Comparison of ENCODE assay signal across 1 cellular context in the genomic region with DNA sequence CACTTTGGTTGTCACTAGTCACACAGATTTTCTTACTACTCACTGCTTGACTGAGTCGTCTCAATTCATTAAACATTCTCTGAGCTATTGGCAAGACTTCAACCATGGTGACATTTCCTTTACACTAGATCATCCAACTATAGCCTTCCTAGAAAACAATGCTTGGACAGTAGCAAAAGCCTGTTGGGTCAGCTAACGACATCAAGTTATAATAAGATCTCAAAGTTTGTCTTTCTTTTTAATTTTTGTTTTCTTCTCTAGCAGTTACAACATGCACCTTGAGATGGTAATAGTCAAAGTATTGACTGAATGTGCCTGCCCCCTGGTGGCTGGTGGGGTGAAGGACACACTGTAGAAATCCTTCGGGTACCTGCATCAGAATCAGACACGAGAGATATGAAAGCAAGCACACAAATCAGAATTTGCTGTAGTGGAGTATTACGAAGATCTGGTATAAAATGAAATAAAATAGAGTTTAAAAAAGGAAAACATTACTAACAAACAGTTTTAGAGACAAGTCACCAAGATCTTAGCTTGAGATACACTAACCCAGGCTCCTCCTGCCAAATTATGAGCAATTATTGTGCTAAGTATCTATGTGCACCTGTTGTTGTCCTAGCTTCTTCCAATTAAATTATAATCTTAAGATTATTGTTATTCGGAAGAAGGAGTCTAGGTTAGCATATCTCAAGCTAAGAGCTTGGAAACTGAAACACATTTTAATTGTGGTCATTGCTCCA.
TF ChIP-seq lines count a peak whose summit lies in the region.

No MANE protein-coding gene starts in this region.

TF ChIP-seq in H1, 55 proteins besides CTCF, POLR2A, EP300 and RAD21 (continued from another document):
- TF ChIP-seq CHD1 (IDR thresholded peaks at IDR 0.05; ENCODE audit: low read depth, low read length) (no peak), FOSL1 (IDR thresholded peaks at IDR 0.05; ENCODE audit: insufficient read depth, low read depth, low read length) (no peak), EGR1 (IDR thresholded peaks at IDR 0.05; ENCODE audit: borderline replicate concordance, low read depth, low read length) (no peak), CBX5 (IDR thresholded peaks at IDR 0.05; ENCODE audit: low read depth, low read length) (no peak), JUND (IDR thresholded peaks at IDR 0.05; ENCODE audit: low read length) (no peak), BRCA1 (IDR thresholded peaks at IDR 0.05; ENCODE audit: low read depth, low read length) (no peak), CBX8 (IDR thresholded peaks at IDR 0.05; ENCODE audit: borderline replicate concordance, low read depth, low read length) (no peak), GTF2F1 (IDR thresholded peaks at IDR 0.05; ENCODE audit: borderline replicate concordance, low read depth, low read length) (no peak), TAF1 (IDR thresholded peaks at IDR 0.05; ENCODE audit: low read depth, low read length) (no peak), KDM1A (IDR thresholded peaks at IDR 0.05; ENCODE audit: borderline replicate concordance, low read length) (no peak), KDM5A (IDR thresholded peaks at IDR 0.05; ENCODE audit: low read length) (no peak), BACH1 (IDR thresholded peaks at IDR 0.05; ENCODE audit: low read length) (no peak), SP2 (IDR thresholded peaks at IDR 0.05; ENCODE audit: low read length) (no peak), SIN3A (conservative IDR thresholded peaks at IDR 0.05 in 1 of 2, IDR thresholded peaks at IDR 0.05 in 1 of 2; ENCODE audit: low read depth in 1 of 2, low read length in 2 of 2) (no peak), TAF7 (optimal IDR thresholded peaks at IDR 0.05; ENCODE audit: borderline replicate concordance, low read depth, low read length) (no peak), CTBP2 (IDR thresholded peaks at IDR 0.05; ENCODE audit: borderline replicate concordance, insufficient read depth, insufficient read length, low read length) (no peak), CHD7 (IDR thresholded peaks at IDR 0.05; ENCODE audit: insufficient replicate concordance, low read length) (no peak)
